In genomic region chr2:129880309-129880708, GRCh38 we compare ENCODE assay signal across 22 cellular contexts.
DNase-seq lines count a peak whose midpoint lies in the region; ATAC-seq, FAIRE-seq and TF ChIP-seq lines count a peak whose summit lies in the region.
"Had no signal": no experiment of that assay in that cellular context is flagged by ENCODE, and none has a peak within 500 bp of the region (broad histone marks: within the 10 kb centered on the region; RNA-seq: fewer than 3 reads in every experiment).

No MANE protein-coding gene starts in this region.

- no peaks in the 10 kb centered on the region for H3K36me3 Mint-ChIP-seq in stimulated activated effector memory CD8-positive, alpha-beta T cell treated with anti-CD3 and anti-CD28 coated beads, Interleukin-12 subunit alpha, Interleukin-12 subunit beta, amount 100 ng/mL, for 72 hours
- H3K36me3 Mint-ChIP-seq: CD4-positive, CD25-positive, alpha-beta regulatory T cell; IgD-negative memory B cell had no signal

- H3K9me3 ChIP-seq in right atrium auricular region (no peaks in the 10 kb centered on the region), heart right ventricle (no peaks in the 10 kb centered on the region), vagina (no peaks in the 10 kb centered on the region), esophagus muscularis mucosa (no peaks in the 10 kb centered on the region)
- H3K9me3 ChIP-seq: BE2C had no signal

- ATAC-seq in heart right ventricle = no peak
- peak; percentile 17 for ATAC-seq in stimulated activated effector memory CD8-positive, alpha-beta T cell treated with anti-CD3 and anti-CD28 coated beads, Interleukin-12 subunit alpha, Interleukin-12 subunit beta, amount 100 ng/mL, for 72 hours
- ATAC-seq: HepG2 had no signal

- no peaks in the 10 kb centered on the region for H3K36me3 ChIP-seq in right atrium auricular region
- no peaks in the 10 kb centered on the region for H3K36me3 ChIP-seq in heart right ventricle
- no peaks in the 10 kb centered on the region for H3K36me3 ChIP-seq in vagina
- no peaks in the 10 kb centered on the region for H3K36me3 ChIP-seq in esophagus muscularis mucosa
- H3K36me3 ChIP-seq: BE2C had no signal

- no peak overlapping the region for H3K27ac Mint-ChIP-seq in stimulated activated effector memory CD8-positive, alpha-beta T cell treated with anti-CD3 and anti-CD28 coated beads, Interleukin-12 subunit alpha, Interleukin-12 subunit beta, amount 100 ng/mL, for 72 hours
- H3K27ac Mint-ChIP-seq: H9, IgD-negative memory B cell had no signal

- H3K4me3 ChIP-seq in right atrium auricular region (no peak overlapping the region), heart right ventricle (no peak overlapping the region), vagina (no peak overlapping the region), esophagus muscularis mucosa (no peak overlapping the region)

- no peak overlapping the region for H3K27ac ChIP-seq in right atrium auricular region
- no peak overlapping the region for H3K27ac ChIP-seq in heart right ventricle
- no peak overlapping the region for H3K27ac ChIP-seq in vagina
- no peak overlapping the region for H3K27ac ChIP-seq in esophagus muscularis mucosa (replicated peaks in 1 of 4)

- H3K9me3 Mint-ChIP-seq in stimulated activated effector memory CD8-positive, alpha-beta T cell treated with anti-CD3 and anti-CD28 coated beads, Interleukin-12 subunit alpha, Interleukin-12 subunit beta, amount 100 ng/mL, for 72 hours = no peaks in the 10 kb centered on the region
- H3K9me3 Mint-ChIP-seq: CD4-positive, CD25-positive, alpha-beta regulatory T cell; CD8-positive, alpha-beta memory T cell; H9; IgD-negative memory B cell had no signal

- TF ChIP-seq CTCF in right atrium auricular region (IDR thresholded peaks at IDR 0.05) = no peak
- TF ChIP-seq CTCF in heart right ventricle (IDR thresholded peaks at IDR 0.05) = no peak
- no peak for TF ChIP-seq CTCF in vagina (IDR thresholded peaks at IDR 0.05)
- TF ChIP-seq CTCF in esophagus muscularis mucosa (IDR thresholded peaks at IDR 0.05) = no peak
- TF ChIP-seq CTCF in D721Med (IDR thresholded peaks at IDR 0.05; ENCODE audit: insufficient read depth, missing control alignments) = no peak

- H3K4me1 ChIP-seq in right atrium auricular region (peaks cover 0 to 15% of the 10 kb centered on the region in 2 donors), heart right ventricle (peaks cover 2 to 16% (median 12%) of the 10 kb centered on the region in 9 donors), vagina (peaks cover 16% of the 10 kb centered on the region), esophagus muscularis mucosa (peaks cover 6 to 19% (median 15%) of the 10 kb centered on the region in 4 donors)
- H3K4me1 ChIP-seq: BE2C had no signal

- TF ChIP-seq POLR2A in vagina (IDR thresholded peaks at IDR 0.05) (no peak), esophagus muscularis mucosa (IDR thresholded peaks at IDR 0.05; ENCODE audit: low read depth) (no peak)

- DNase-seq in right atrium auricular region (ENCODE audit: low spot score) (peak; percentile 47), heart right ventricle (no peak), islet precursor cell (peak; percentile 31), vagina (ENCODE audit: extremely low spot score in 2 of 2) (peak; percentile 54 to 93), activated T-cell treated with anti-CD3 and anti-CD28 coated beads for 4 hours (no peak), esophagus muscularis mucosa (ENCODE audit: extremely low spot score) (no peak), D721Med (ENCODE audit: insufficient read length, low spot score) (no peak)
- no peak for DNase-seq in stimulated activated effector memory CD8-positive, alpha-beta T cell treated with anti-CD3 and anti-CD28 coated beads, Interleukin-12 subunit alpha, Interleukin-12 subunit beta, amount 100 ng/mL, for 72 hours (ENCODE audit: low spot score in 2 of 2)
- DNase-seq: ACHN; BE2C; C1 segment of cervical spinal cord; CD4-positive, CD25-positive, alpha-beta regulatory T cell; CD8-positive, alpha-beta memory T cell; COR-L47; H9 had no signal

- H3K4me3 Mint-ChIP-seq in stimulated activated effector memory CD8-positive, alpha-beta T cell treated with anti-CD3 and anti-CD28 coated beads, Interleukin-12 subunit alpha, Interleukin-12 subunit beta, amount 100 ng/mL, for 72 hours = no peak overlapping the region
- H3K4me3 Mint-ChIP-seq: CD8-positive, alpha-beta memory T cell; H9 had no signal

- FAIRE-seq in D721Med (lab: Jason Lieb, UNC) = no peak
- FAIRE-seq: A204.1, G401.6, GM12891, GM18507, H1, HepG2 had no signal

- no peak for TF ChIP-seq EP300 in esophagus muscularis mucosa (IDR thresholded peaks at IDR 0.05)

- H3K27me3 ChIP-seq in right atrium auricular region (no peaks in the 10 kb centered on the region), heart right ventricle (peaks cover 0 to 13% (median 0%) of the 10 kb centered on the region in 7 donors), vagina (no peaks in the 10 kb centered on the region), esophagus muscularis mucosa (no peaks in the 10 kb centered on the region)
- H3K27me3 ChIP-seq: BE2C had no signal

- intact Hi-C loops in heart right ventricle (cut with DNase I) (no loop called here), vagina (cut with DNase I) (no loop called here), esophagus muscularis mucosa (cut with DNase I) (no loop called here)

- 97% methylated on average over 5 of the region's 5 CpGs for WGBS in heart right ventricle, 2 donors
- 93% methylated on average over 5 of the region's 5 CpGs for WGBS in esophagus muscularis mucosa

- peaks cover 8% of the 10 kb centered on the region for H3K4me1 Mint-ChIP-seq in stimulated activated effector memory CD8-positive, alpha-beta T cell treated with anti-CD3 and anti-CD28 coated beads, Interleukin-12 subunit alpha, Interleukin-12 subunit beta, amount 100 ng/mL, for 72 hours

Comparison
In these comparisons a context has a peak if more than half of its experiments do, and no peak if none do; other contexts are left out.
1. DNase-seq: peak in right atrium auricular region (single experiment), islet precursor cell (single experiment) and vagina (2 of 2); none in heart right ventricle (0 of 2), stimulated activated effector memory CD8-positive, alpha-beta T cell treated with anti-CD3 and anti-CD28 coated beads, Interleukin-12 subunit alpha, Interleukin-12 subunit beta, amount 100 ng/mL, for 72 hours (0 of 2), activated T-cell treated with anti-CD3 and anti-CD28 coated beads for 4 hours (single experiment), esophagus muscularis mucosa (single experiment) and D721Med (single experiment).